Comparison of ENCODE assay signal across 1 cellular context in genomic region chr7:102875700-102876192, GRCh38.
TF ChIP-seq lines count a peak whose summit lies in the region.

No MANE protein-coding gene starts in this region.

TF ChIP-seq in HCT116, 20 proteins besides CTCF, POLR2A, EP300 and RAD21 (continued from another document):
- TF ChIP-seq MAX (IDR thresholded peaks at IDR 0.05) (peak; percentile 72), ZNF274 (IDR thresholded peaks at IDR 0.05; ENCODE audit: low read depth, low read length) (no peak), CBX3 (IDR thresholded peaks at IDR 0.05; ENCODE audit: low read depth) (peak; percentile 99)
TF ChIP-seq in HCT116: peak in this region for 13.
